Comparison of ENCODE assay signal across 8 cellular contexts in genomic region chr2:43223412-43224040, GRCh38. TPM values are rescaled to one million over a fixed set of nuclear protein-coding genes. Genes with fewer than 3 reads are reported as not detected.
DNase-seq lines count a peak whose midpoint lies in the region; ATAC-seq and TF ChIP-seq lines count a peak whose summit lies in the region.

No MANE protein-coding gene starts in this region.

- H3K27me3 ChIP-seq in cardiac muscle cell (no peaks in the 10 kb centered on the region), ascending aorta (no peaks in the 10 kb centered on the region)

- intact Hi-C loops in Right ventricle myocardium superior (cut with DNase I) (no loop called here), ascending aorta (cut with DNase I) (no loop called here)

- DNase-seq in cardiac muscle cell (ENCODE audit: low read depth in 1 of 2, low spot score in 1 of 2) (peak in 1 of 2 donors; percentile 57), Right ventricle myocardium superior (no peak), ascending aorta (ENCODE audit: low spot score in 2 of 2) (no peak), kidney tubule cell (ENCODE audit: low spot score) (peak; percentile 26), NCI-H748 (lab: John Stamatoyannopoulos, UW; ENCODE audit: unreplicated experiment) (no peak)

- H3K27ac ChIP-seq in cardiac muscle cell, result peak overlapping the region; percentile 98
- peak overlapping the region; percentile 98 for H3K27ac ChIP-seq in ascending aorta
- peak overlapping the region; percentile 54 for H3K27ac ChIP-seq in temporal lobe (ENCODE audit: low read depth, low read length)

- TF ChIP-seq CTCF in cardiac muscle cell (IDR thresholded peaks at IDR 0.05; ENCODE audit: low read depth, low read length) (no peak), ascending aorta (IDR thresholded peaks at IDR 0.05) (no peak)

- H3K36me3 ChIP-seq in cardiac muscle cell (peaks cover 11% of the 10 kb centered on the region), ascending aorta (peaks cover 30 to 34% of the 10 kb centered on the region in 2 donors)

- H3K4me1 ChIP-seq in cardiac muscle cell (ENCODE audit: low read depth) (peaks cover 62% of the 10 kb centered on the region), ascending aorta (peaks cover 15 to 34% of the 10 kb centered on the region in 2 donors)

- ATAC-seq in Right ventricle myocardium superior (ENCODE audit: poor library complexity) (no peak), GM18870 (IDR thresholded peaks at IDR 0.05; ENCODE audit: unreplicated experiment) (no peak), GM19035 (IDR thresholded peaks at IDR 0.05; ENCODE audit: unreplicated experiment) (no peak)

- no peaks in the 10 kb centered on the region for H3K9me3 ChIP-seq in cardiac muscle cell (ENCODE audit: low read depth)
- no peaks in the 10 kb centered on the region for H3K9me3 ChIP-seq in ascending aorta

- H3K4me3 ChIP-seq in cardiac muscle cell (peak overlapping the region; percentile 84), ascending aorta (peak overlapping the region; percentile 81 to 89)

RNA-seq across cellular contexts. Expression of gene ZFP36L2, which starts 2.9 kb away (rescaled TPM):
- total RNA-seq in cardiac muscle cell, result 20.3 and 27.6 TPM in 2 replicates
- 73.9 and 88.4 TPM in 2 replicates for polyA plus RNA-seq in cardiac muscle cell
- total RNA-seq in Right ventricle myocardium superior, result 45.0 TPM
- total RNA-seq in ascending aorta, result 148 TPM
- 9.6 TPM for total RNA-seq in temporal lobe
